ENCODE assay signal across 8 cellular contexts in genomic region chr9:131681826-131682225, GRCh38. TPM values are rescaled to one million over a fixed set of nuclear protein-coding genes. Genes with fewer than 3 reads are reported as not detected.
DNase-seq lines count a peak whose midpoint lies in the region; ATAC-seq and TF ChIP-seq lines count a peak whose summit lies in the region.
"Not testable (repeated sequence)": the region's sequence is repeated elsewhere in the genome, so short reads cannot be mapped to it uniquely, and the experiment has no call there.

No MANE protein-coding gene starts in this region.

- CTCF ChIA-PET in WTC11 (lab: Charles Lee): interaction anchor here (1.7 to 1.9 kb wide), 2 partner anchors 15 to 90 kb away, joined by 7 to 8 read pairs; no protein-coding TSS in a partner anchor

- peak overlapping the region; percentile 58 for H3K4me2 ChIP-seq in BLaER1

- POLR2A ChIA-PET in WTC11 (lab: Charles Lee): not testable (repeated sequence)

- H3K9me3 Mint-ChIP-seq in IgD-negative memory B cell; memory B cell; osteocyte (ENCODE audit: unreplicated experiment): not testable (repeated sequence)
- H3K9me3 Mint-ChIP-seq in WTC11: peaks cover 33% of the 10 kb centered on the region

- H3K4me3 Mint-ChIP-seq in IgD-negative memory B cell (peak overlapping the region in 1 of 4 donors; percentile 28), memory B cell (peak overlapping the region; percentile 2)
- H3K4me3 Mint-ChIP-seq in WTC11; osteocyte (ENCODE audit: unreplicated experiment): not testable (repeated sequence)

- peaks cover 25% of the 10 kb centered on the region for H3K36me3 ChIP-seq in BLaER1
- H3K36me3 ChIP-seq in colonic mucosa; heart right ventricle; subcutaneous abdominal adipose tissue (ENCODE audit: control insufficient read depth in 5 of 5, insufficient read depth in 5 of 5, low read length in 5 of 5): not testable (repeated sequence)

- not testable (repeated sequence) for H3K27me3 Mint-ChIP-seq in IgD-negative memory B cell; WTC11 (ENCODE audit: low read depth); memory B cell; osteocyte (ENCODE audit: unreplicated experiment)

- H3K9me3 ChIP-seq in BLaER1: peaks cover 39% of the 10 kb centered on the region
- H3K9me3 ChIP-seq in colonic mucosa; heart right ventricle; subcutaneous abdominal adipose tissue (ENCODE audit: control insufficient read depth in 5 of 5, low read length in 5 of 5): not testable (repeated sequence)

- not testable (repeated sequence) for H3K4me3 ChIP-seq in BLaER1; colonic mucosa; subcutaneous abdominal adipose tissue (ENCODE audit: low read depth in 1 of 5, low read length in 5 of 5)
- peak overlapping the region in 5 of 10 donors; percentile 22 to 31 (median 26) for H3K4me3 ChIP-seq in heart right ventricle

- peaks cover 12% of the 10 kb centered on the region for H4K20me1 ChIP-seq in BLaER1

- H3K9ac ChIP-seq in BLaER1; colonic mucosa (ENCODE audit: low read depth in 2 of 2, low read length in 2 of 2); subcutaneous abdominal adipose tissue (ENCODE audit: low read length in 5 of 5): not testable (repeated sequence)

- H3K36me3 Mint-ChIP-seq in IgD-negative memory B cell; memory B cell; osteocyte (ENCODE audit: unreplicated experiment): not testable (repeated sequence)
- peaks cover 34% of the 10 kb centered on the region for H3K36me3 Mint-ChIP-seq in WTC11

- peak overlapping the region; percentile 26; the same call in 1 of the 2 replicates for H3K27ac ChIP-seq in BLaER1
- H3K27ac ChIP-seq in colonic mucosa: peak overlapping the region; percentile 20
- peak overlapping the region in 9 of 10 donors; percentile 26 to 81 (median 73) for H3K27ac ChIP-seq in heart right ventricle
- H3K27ac ChIP-seq in subcutaneous abdominal adipose tissue (ENCODE audit: low read depth, low read length): peak overlapping the region; percentile 2

- DNase-seq in WTC11 (ENCODE audit: low spot score); colonic mucosa; heart right ventricle; memory B cell (ENCODE audit: low spot score in 2 of 2); osteocyte (ENCODE audit: extremely low spot score, unreplicated experiment): not testable (repeated sequence)

- H3K4me1 Mint-ChIP-seq in IgD-negative memory B cell: peaks cover 56 to 81% (median 66%) of the 10 kb centered on the region in 3 donors
- H3K4me1 Mint-ChIP-seq in WTC11: peaks cover 90% of the 10 kb centered on the region
- H3K4me1 Mint-ChIP-seq in memory B cell: peaks cover 72% of the 10 kb centered on the region
- H3K4me1 Mint-ChIP-seq in osteocyte (ENCODE audit: unreplicated experiment): peaks cover 70% of the 10 kb centered on the region

- 53% methylated on average over 10 of the region's 10 CpGs for WGBS in heart right ventricle, 2 donors

- TF ChIP-seq CTCF in WTC11 (IDR thresholded peaks at IDR 0.05); colonic mucosa (IDR thresholded peaks at IDR 0.05); heart right ventricle (IDR thresholded peaks at IDR 0.05); osteocyte (IDR thresholded peaks at IDR 0.05): not testable (repeated sequence)

- H3K27me3 ChIP-seq in BLaER1; colonic mucosa; heart right ventricle; subcutaneous abdominal adipose tissue (ENCODE audit: control insufficient read depth in 5 of 5, insufficient read depth in 4 of 5, low read length in 5 of 5): not testable (repeated sequence)

- intact Hi-C loops in colonic mucosa (cut with DNase I); heart right ventricle (cut with DNase I): not testable (repeated sequence)

- peak overlapping the region; percentile 36 to 89 (median 82) for H3K27ac Mint-ChIP-seq in IgD-negative memory B cell
- peak overlapping the region; percentile 98 for H3K27ac Mint-ChIP-seq in WTC11
- peak overlapping the region; percentile 97 for H3K27ac Mint-ChIP-seq in memory B cell
- peak overlapping the region; percentile 63 for H3K27ac Mint-ChIP-seq in osteocyte (ENCODE audit: unreplicated experiment)

- not testable (repeated sequence) for ATAC-seq in WTC11; heart right ventricle; memory B cell (ENCODE audit: low read depth)

- H3K4me1 ChIP-seq in BLaER1 (peaks cover 70% of the 10 kb centered on the region), heart right ventricle (peaks cover 22 to 100% (median 73%) of the 10 kb centered on the region in 9 donors), subcutaneous abdominal adipose tissue (ENCODE audit: control insufficient read depth in 5 of 5, insufficient read depth in 5 of 5, low read length in 5 of 5) (peaks cover 14 to 53% (median 44%) of the 10 kb centered on the region in 5 donors)
- not testable (repeated sequence) for H3K4me1 ChIP-seq in colonic mucosa

RNA-seq across cellular contexts. Expression of gene RAPGEF1, which starts 58.0 kb away (rescaled TPM):
- 40.8 TPM for polyA plus RNA-seq in IgD-negative memory B cell
- 57.9 to 66.2 TPM (median 65.7 TPM) in 3 replicates for total RNA-seq in WTC11 (2021)
- total RNA-seq in colonic mucosa: 10 to 100 TPM; 47.2 to 58.6 TPM
- total RNA-seq in heart right ventricle: 100 to 1,000 TPM in 7 of 10 donors, 10 to 100 TPM in 3; 84.0 to 135 (median 120) TPM
- 10 to 100 TPM; 39.6 to 39.9 TPM for polyA plus RNA-seq in heart right ventricle
- 94.3 TPM in 2 replicates for total RNA-seq in osteocyte

Comparison
In these comparisons a context has a peak if more than half of its experiments do, and no peak if none do; other contexts are left out.
1. H3K27ac ChIP-seq: peak in every context shown above with its lines; median percentile 73 in heart right ventricle; 26 in BLaER1; 20 in colonic mucosa; 2 in subcutaneous abdominal adipose tissue.